ENCODE assay signal across 2 cellular contexts in genomic region chr17:8162232-8162996, GRCh38.
TF ChIP-seq lines count a peak whose summit lies in the region.

Gene VAMP2 (minus strand): TSS chr17:8162948. CDS start chr17:8162879, 69 bp downstream.

TF ChIP-seq in IMR-90, 13 proteins besides CTCF, POLR2A, EP300 and RAD21:
- TF ChIP-seq CHD1 (IDR thresholded peaks at IDR 0.05; ENCODE audit: low read depth, low read length), result peak; percentile 54; the same call in 1 of the 2 replicates
- peak; percentile 48; the same call in 1 of the 2 replicates for TF ChIP-seq MXI1 (IDR thresholded peaks at IDR 0.05; ENCODE audit: borderline replicate concordance, low read depth, low read length)
- no peak for TF ChIP-seq MAFK (IDR thresholded peaks at IDR 0.05; ENCODE audit: low read depth, low read length)
- TF ChIP-seq BHLHE40 (IDR thresholded peaks at IDR 0.05; ENCODE audit: low read depth, low read length), result no peak
- TF ChIP-seq RCOR1 (IDR thresholded peaks at IDR 0.05; ENCODE audit: insufficient replicate concordance, low read length), result no peak
- TF ChIP-seq MAZ (IDR thresholded peaks at IDR 0.05; ENCODE audit: borderline replicate concordance, low read depth, low read length), result peak; percentile 50; the same call in 1 of the 2 replicates
- no peak for TF ChIP-seq CEBPB (IDR thresholded peaks at IDR 0.05; ENCODE audit: low read depth, low read length)
- no peak for TF ChIP-seq RFX5 (IDR thresholded peaks at IDR 0.05; ENCODE audit: low read depth, low read length)

TF ChIP-seq in K562, 482 proteins besides CTCF, POLR2A, EP300 and RAD21 (continues in another document):
- TF ChIP-seq HCFC1 (IDR thresholded peaks at IDR 0.05; ENCODE audit: low read depth, low read length) (no peak), USF1 (CRISPR knock-in tag; IDR thresholded peaks at IDR 0.05) (no peak), ZNF766 (CRISPR knock-in tag; conservative IDR thresholded peaks at IDR 0.05) (no peak), LCOR (CRISPR knock-in tag; IDR thresholded peaks at IDR 0.05) (no peak), TAF1 (IDR thresholded peaks at IDR 0.05; ENCODE audit: control insufficient read depth, extremely low read depth, insufficient read depth, low read length, severe bottlenecking) (peak; percentile 70), ARID4B (CRISPR knock-in tag; IDR thresholded peaks at IDR 0.05) (peak; percentile 79; the same call in 1 of the 2 replicates), POLR2AphosphoS5 (IDR thresholded peaks at IDR 0.05; ENCODE audit: control insufficient read depth, insufficient read depth, low read depth, low read length) (peak; percentile 56; the same call in 1 of the 2 replicates), THAP7 (CRISPR knock-in tag; IDR thresholded peaks at IDR 0.05) (peak; percentile 58; the same call in 1 of the 2 replicates), ZBTB9 (CRISPR knock-in tag; IDR thresholded peaks at IDR 0.05) (0 out of 2 replicates have a peak, but pooled peaks have one; percentile 32), ZBTB40 (IDR thresholded peaks at IDR 0.05) (peak; percentile 52; the same call in 1 of the 2 replicates), ZBTB40 (CRISPR knock-in tag; IDR thresholded peaks at IDR 0.05) (no peak), ZNF785 (CRISPR knock-in tag; IDR thresholded peaks at IDR 0.05) (no peak), ZNF584 (CRISPR knock-in tag; IDR thresholded peaks at IDR 0.05; ENCODE audit: low read depth) (no peak), SLC30A9 (CRISPR knock-in tag; IDR thresholded peaks at IDR 0.05) (no peak), CBX1 (IDR thresholded peaks at IDR 0.05; ENCODE audit: low read depth) (no peak; the same call in 1 of the 2 replicates), MAFK (IDR thresholded peaks at IDR 0.05; ENCODE audit: low read length) (no peak), MAZ (CRISPR knock-in tag; conservative IDR thresholded peaks at IDR 0.05 in 1 of 2, IDR thresholded peaks at IDR 0.05 in 1 of 2) (peak in 1 of 2 experiments; percentile 69; a peak in 2 of 4 replicates), GATA2 (CRISPR knock-in tag; IDR thresholded peaks at IDR 0.05) (no peak), ETS1 (conservative IDR thresholded peaks at IDR 0.05; ENCODE audit: control insufficient read depth, low read depth, low read length) (peak; percentile 53; the same call in 1 of the 2 replicates), NONO (IDR thresholded peaks at IDR 0.05; ENCODE audit: low read depth in 2 of 2, low read length in 1 of 2) (peak in 1 of 2 experiments; percentile 50; a peak in 2 of 4 replicates), TOE1 (IDR thresholded peaks at IDR 0.05; ENCODE audit: borderline replicate concordance) (0 out of 2 replicates have a peak, but pooled peaks have one; percentile 15), TOE1 (CRISPR knock-in tag; IDR thresholded peaks at IDR 0.05; ENCODE audit: borderline replicate concordance, low read depth) (no peak), RBBP5 (IDR thresholded peaks at IDR 0.05; ENCODE audit: borderline replicate concordance, insufficient read depth, low read length, poor library complexity, severe bottlenecking) (peak; percentile 38), ZNF143 (CRISPR knock-in tag; IDR thresholded peaks at IDR 0.05) (0 out of 2 replicates have a peak, but pooled peaks have one; percentile 36), ZNF696 (CRISPR knock-in tag; conservative IDR thresholded peaks at IDR 0.05) (no peak), ZNF398 (CRISPR knock-in tag; IDR thresholded peaks at IDR 0.05) (no peak), CREB3L1 (IDR thresholded peaks at IDR 0.05; ENCODE audit: borderline replicate concordance, low read depth) (peak; percentile 60; the same call in 1 of the 2 replicates)
